Comparison of ENCODE assay signal across 18 cellular contexts in the genomic region with DNA sequence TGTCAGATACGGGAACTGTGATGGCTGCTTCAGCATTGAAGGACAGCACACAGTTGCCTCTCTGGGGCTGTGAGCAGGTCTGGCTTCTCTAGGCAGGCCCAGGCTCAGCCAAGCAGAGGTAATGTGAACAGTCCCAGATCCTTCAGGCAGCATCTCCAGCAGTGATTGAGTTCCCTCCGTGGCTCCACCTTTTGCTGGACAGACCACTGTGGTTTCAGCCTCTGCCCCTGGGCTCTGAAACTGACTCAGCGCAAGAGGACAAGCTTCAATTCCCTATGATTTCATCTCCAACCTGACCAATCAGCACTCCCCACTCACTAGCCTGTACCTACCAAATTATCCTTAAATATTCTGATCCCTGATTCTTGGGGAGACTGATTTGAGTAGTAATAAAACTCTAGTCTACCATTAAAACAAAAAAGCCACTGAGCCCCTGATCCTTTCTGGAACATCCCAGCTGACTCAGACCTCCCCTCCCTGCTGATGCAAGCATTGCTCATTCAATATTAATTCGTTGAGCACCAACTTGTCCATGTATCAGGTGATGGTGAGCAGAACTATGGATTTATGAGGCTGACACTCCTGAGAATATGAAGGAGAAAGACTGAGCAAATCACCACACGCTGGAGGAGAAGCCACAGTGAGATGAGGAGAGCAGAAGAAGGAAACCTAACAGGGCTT. TPM values are rescaled to one million over a fixed set of nuclear protein-coding genes. Genes with fewer than 3 reads are reported as not detected.
DNase-seq lines count a peak whose midpoint lies in the region; ATAC-seq and TF ChIP-seq lines count a peak whose summit lies in the region.
"Had no signal": no experiment of that assay in that cellular context is flagged by ENCODE, and none has a peak within 500 bp of the region (broad histone marks: within the 10 kb centered on the region; RNA-seq: fewer than 3 reads in every experiment).

No MANE protein-coding gene starts in this region.

- no peaks in the 10 kb centered on the region for H3K4me1 ChIP-seq in gastrocnemius medialis
- H3K4me1 ChIP-seq: BLaER1 treated with 17β-estradiol and CSF1 and Interleukin-3, amounts not matched to agents 10 nM and 100 nM; SJSA1 had no signal

- H3K27ac ChIP-seq in RWPE1 (peak overlapping the region; percentile 47), WERI-Rb-1 (no peak overlapping the region), gastrocnemius medialis (no peak overlapping the region)
- H3K27ac ChIP-seq: BLaER1 treated with 17β-estradiol and CSF1 and Interleukin-3, amounts not matched to agents 10 nM and 100 nM; SJSA1 had no signal

- no peak overlapping the region for H3K27ac Mint-ChIP-seq in HFFc6
- H3K27ac Mint-ChIP-seq: CD8-positive, alpha-beta memory T cell had no signal

- H3K36me3 Mint-ChIP-seq in HFFc6 (ENCODE audit: low read depth): no peaks in the 10 kb centered on the region
- H3K36me3 Mint-ChIP-seq: CD8-positive, alpha-beta memory T cell had no signal

- no peaks in the 10 kb centered on the region for H3K36me3 ChIP-seq in WERI-Rb-1
- H3K36me3 ChIP-seq in gastrocnemius medialis: no peaks in the 10 kb centered on the region
- H3K36me3 ChIP-seq: BLaER1 treated with 17β-estradiol and CSF1 and Interleukin-3, amounts not matched to agents 10 nM and 100 nM; SJSA1 had no signal

- no peaks in the 10 kb centered on the region for H3K9me3 Mint-ChIP-seq in HFFc6

- no peak for TF ChIP-seq POLR2A in gastrocnemius medialis (IDR thresholded peaks at IDR 0.05)

- H3K4me3 ChIP-seq in epithelial cell of esophagus (ENCODE audit: low read length) (no peak overlapping the region), WERI-Rb-1 (ENCODE audit: low read depth, low read length) (no peak overlapping the region), gastrocnemius medialis (no peak overlapping the region)
- H3K4me3 ChIP-seq: BLaER1 treated with 17β-estradiol and CSF1 and Interleukin-3, amounts not matched to agents 10 nM and 100 nM; SJSA1 had no signal

- DNase-seq in A172 (ENCODE audit: low spot score): peak; percentile 49
- DNase-seq in HFFc6: peak; percentile 1
- DNase-seq in RWPE1 (ENCODE audit: low spot score): peak; percentile 60
- peak; percentile 80 for DNase-seq in epithelial cell of esophagus (ENCODE audit: low read depth)
- no peak for DNase-seq in midbrain (lab: John Stamatoyannopoulos, UW)
- no peak for DNase-seq in WERI-Rb-1
- DNase-seq in gastrocnemius medialis: no peak
- DNase-seq in NCI-H1694 treated with DMSO at 0.1 percent for 48 hours (lab: John Stamatoyannopoulos, UW): no peak
- DNase-seq: CD8-positive, alpha-beta memory T cell; DND-41; GF-D8; H7; NCI-H1048; NCI-H1436 treated with DMSO at 0.1 percent for 48 hours; NCI-H2081; NCI-H524 had no signal

- ATAC-seq in gastrocnemius medialis: no peak

- in situ Hi-C loops in gastrocnemius medialis (cut with MboI; ENCODE audit: low sequenced_read_pairs in 4 of 4): loop anchor here in 1 of 4 donors (25.0 kb wide), 1 partner anchor 247 kb away; no protein-coding TSS in a partner anchor

- peaks cover 9% of the 10 kb centered on the region for H3K4me1 Mint-ChIP-seq in HFFc6 (ENCODE audit: low read depth)
- H3K4me1 Mint-ChIP-seq: CD8-positive, alpha-beta memory T cell had no signal

- CTCF ChIA-PET in RWPE1 (lab: Yijun Ruan, JAX): interaction anchor here (0.6 kb wide), 2 partner anchors 18 to 180 kb away, joined by 3 read pairs; a partner anchor contains a TSS

- H3K4me3 Mint-ChIP-seq in HFFc6: peak overlapping the region; percentile 5; the same call in 1 of the 2 replicates
- H3K4me3 Mint-ChIP-seq: CD8-positive, alpha-beta memory T cell had no signal

- intact Hi-C loops in gastrocnemius medialis (cut with DNase I; ENCODE audit: low total_unique reads): no loop called here

- H3K27me3 ChIP-seq in WERI-Rb-1 (ENCODE audit: insufficient read depth, low read depth, severe bottlenecking) (peaks cover 99% of the 10 kb centered on the region), gastrocnemius medialis (peaks cover 0 to 30% (median 8%) of the 10 kb centered on the region in 3 donors)
- H3K27me3 ChIP-seq: SJSA1 had no signal

- POLR2A ChIA-PET in RWPE1 (lab: Yijun Ruan, JAX; ENCODE audit: low non-redundant PET): no interaction called here

- H3K9me3 ChIP-seq in WERI-Rb-1 (ENCODE audit: severe bottlenecking) (peaks cover 11% of the 10 kb centered on the region), gastrocnemius medialis (no peaks in the 10 kb centered on the region)
- H3K9me3 ChIP-seq: BLaER1 treated with 17β-estradiol and CSF1 and Interleukin-3, amounts not matched to agents 10 nM and 100 nM; SJSA1 had no signal

- H3K27me3 Mint-ChIP-seq in HFFc6 (ENCODE audit: insufficient read depth): peaks cover 34% of the 10 kb centered on the region

- TF ChIP-seq CTCF in HFFc6 (IDR thresholded peaks at IDR 0.05) (no peak), RWPE1 (conservative IDR thresholded peaks at IDR 0.05; ENCODE audit: low read depth) (no peak), epithelial cell of esophagus (IDR thresholded peaks at IDR 0.05; ENCODE audit: insufficient read depth, low read depth, low read length, missing control alignments) (no peak), WERI-Rb-1 (IDR thresholded peaks at IDR 0.05; ENCODE audit: low read depth, low read length) (no peak), gastrocnemius medialis (IDR thresholded peaks at IDR 0.05 in 4 of 5, conservative IDR thresholded peaks at IDR 0.05 in 1 of 5) (no peak)

RNA-seq across cellular contexts. Expression of a gene that starts 16.7 kb away (rescaled TPM):
- total RNA-seq in A172 (2014; rRNA removed; shearing (Covaris generic)): not detected in 2 replicates
- not detected for total RNA-seq in HFFc6 (2021; fragmentation: NEBNext Ultra II Directional; extraction: Animal tissue kit (Norgen Biotek cat#: 25700))
- total RNA-seq in gastrocnemius medialis: not detected
- total RNA-seq: CD8-positive, alpha-beta memory T cell; H7; SJSA1 had no signal

Comparison
In these comparisons a context has a peak if more than half of its experiments do, and no peak if none do; other contexts are left out.
1. DNase-seq: peak in A172 (single experiment), HFFc6 (single experiment), RWPE1 (single experiment) and epithelial cell of esophagus (single experiment); none in midbrain (single experiment), WERI-Rb-1 (single experiment), gastrocnemius medialis (0 of 2) and NCI-H1694 treated with DMSO at 0.1 percent for 48 hours (single experiment).